8 cellular contexts compared by ENCODE assay signal in the genomic region with DNA sequence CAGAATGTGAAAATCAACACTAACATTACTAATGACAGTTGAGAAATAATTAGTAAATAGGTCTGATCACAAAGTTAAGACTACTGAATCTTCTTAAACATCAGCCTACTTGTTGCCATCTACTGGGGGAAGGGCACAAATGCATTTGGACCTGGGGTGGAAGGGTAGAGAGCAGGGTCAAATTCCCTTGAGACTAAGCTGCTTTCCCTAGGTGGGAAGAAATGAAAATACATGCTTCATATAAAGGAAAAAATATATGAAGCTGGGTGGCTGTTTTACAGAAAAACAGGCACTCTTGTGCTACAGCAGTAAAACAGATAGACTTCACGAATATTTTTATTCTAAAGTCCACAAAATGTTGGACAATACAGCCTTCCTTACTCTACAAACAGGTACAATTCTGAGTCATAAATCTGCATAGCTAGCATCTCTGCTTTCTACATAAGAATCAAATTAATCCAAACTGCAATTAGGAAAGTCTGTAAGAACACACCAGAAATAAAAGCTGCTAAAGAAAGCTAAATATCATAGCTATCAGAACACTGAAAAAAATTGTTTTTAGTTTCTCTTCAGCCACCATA. TPM values are rescaled to one million over a fixed set of nuclear protein-coding genes. Genes with fewer than 3 reads are reported as not detected.
DNase-seq lines count a peak whose midpoint lies in the region; ATAC-seq, FAIRE-seq and TF ChIP-seq lines count a peak whose summit lies in the region.

No MANE protein-coding gene starts in this region.

- DNase-seq in CD14-positive monocyte (ENCODE audit: low spot score) (no peak), T-cell (peak in 10 of 34 experiments; percentile 6 to 21 (median 16)), hepatocyte (ENCODE audit: low spot score) (peak; percentile 11), stomach (no peak), sciatic nerve (ENCODE audit: low spot score) (no peak), RCC 7860 (ENCODE audit: low spot score) (no peak)

- no peak for TF ChIP-seq POLR2A in stomach (IDR thresholded peaks at IDR 0.05)

- H3K9me3 ChIP-seq in hepatocyte (ENCODE audit: low read depth) (no peaks in the 10 kb centered on the region), stomach (no peaks in the 10 kb centered on the region)

- intact Hi-C loops in CD14-positive monocyte (cut with micrococcal nuclease) (no loop called here), stomach (cut with DNase I; ENCODE audit: low total_unique reads) (no loop called here), sciatic nerve (cut with DNase I) (no loop called here)

- H2AFZ ChIP-seq in hepatocyte = no peak overlapping the region

- H3K27ac ChIP-seq in hepatocyte (peak overlapping the region; percentile 36), stomach (no peak overlapping the region)

- H3K9me3 Mint-ChIP-seq in CD14-positive monocyte = no peaks in the 10 kb centered on the region
- H3K9me3 Mint-ChIP-seq in T-cell = no peaks in the 10 kb centered on the region

- POLR2A ChIA-PET in T-cell (lab: Charles Lee) = interaction anchor here in 1 of 2 donors (0.8 kb wide), 1 partner anchor 11 kb away, joined by 4 read pairs; a partner anchor contains a TSS

- H3K4me3 ChIP-seq in hepatocyte (no peak overlapping the region), stomach (no peak overlapping the region)

- no peaks in the 10 kb centered on the region for H3K27me3 ChIP-seq in hepatocyte
- H3K27me3 ChIP-seq in stomach = no peaks in the 10 kb centered on the region

- TF ChIP-seq EP300 in stomach (IDR thresholded peaks at IDR 0.05) = no peak

- FAIRE-seq in RCC 7860 (lab: Jason Lieb, UNC) = no peak

- H3K4me3 Mint-ChIP-seq in CD14-positive monocyte (no peak overlapping the region), T-cell (peak overlapping the region in 1 of 3 donors; percentile 6)

- peaks cover 0 to 2% (median 0%) of the 10 kb centered on the region in 3 donors for H3K27me3 Mint-ChIP-seq in CD14-positive monocyte (ENCODE audit: low read depth in 3 of 3)
- H3K27me3 Mint-ChIP-seq in T-cell = no peaks in the 10 kb centered on the region

- CTCF ChIA-PET in T-cell (lab: Charles Lee) = interaction anchor here (0.5 to 3.5 kb wide), 16 partner anchors 8 to 132 kb away, joined by 3 to 67 read pairs (median 4); a partner anchor contains a TSS

- H3K4me1 Mint-ChIP-seq in CD14-positive monocyte (peaks cover 44% of the 10 kb centered on the region), T-cell (peaks cover 61 to 73% (median 64%) of the 10 kb centered on the region in 3 donors)

- peaks cover 10 to 26% of the 10 kb centered on the region in 2 donors for H3K36me3 Mint-ChIP-seq in CD14-positive monocyte
- H3K36me3 Mint-ChIP-seq in T-cell = peaks cover 14% of the 10 kb centered on the region

- peaks cover 100% of the 10 kb centered on the region for H3K79me2 ChIP-seq in hepatocyte

- H3K4me1 ChIP-seq in hepatocyte (ENCODE audit: insufficient read depth) = no peaks in the 10 kb centered on the region
- H3K4me1 ChIP-seq in stomach = peaks cover 8 to 78% (median 49%) of the 10 kb centered on the region in 4 donors

- H3K4me2 ChIP-seq in hepatocyte = no peak overlapping the region

- H3K36me3 ChIP-seq in hepatocyte (replicated peaks; ENCODE audit: insufficient read depth, low read depth) = no peaks in the 10 kb centered on the region
- H3K36me3 ChIP-seq in stomach = peaks cover 7 to 30% (median 25%) of the 10 kb centered on the region in 4 donors

- H3K9me2 ChIP-seq in hepatocyte (replicated peaks; ENCODE audit: insufficient read depth) = no peaks in the 10 kb centered on the region

- 52% methylated on average over 1 of the region's 1 CpG for WGBS in hepatocyte (ENCODE audit: low lambda C conversion rate, missing lambda C conversion rate)
- 43 to 63% (median 53%) methylated on average over 1 of the region's 1 CpG for WGBS in stomach, 5 donors

- peaks cover 93% of the 10 kb centered on the region for H4K20me1 ChIP-seq in hepatocyte (ENCODE audit: insufficient read depth, poor library complexity, severe bottlenecking)

- TF ChIP-seq CTCF in CD14-positive monocyte (IDR thresholded peaks at IDR 0.05) (peak; percentile 41), hepatocyte (IDR thresholded peaks at IDR 0.05; ENCODE audit: poor library complexity) (peak; percentile 36), stomach (IDR thresholded peaks at IDR 0.05) (peak in 2 of 7 experiments; percentile 9 to 20)

- ATAC-seq in GM18519 (IDR thresholded peaks at IDR 0.05; ENCODE audit: low FRiP score, unreplicated experiment) (peak; percentile 40), HG03135 (IDR thresholded peaks at IDR 0.05; ENCODE audit: unreplicated experiment) (peak; percentile 57), T-cell (replicated peaks in 1 of 4) (peak; percentile 63 to 79 (median 74)), sciatic nerve (no peak)

- peak overlapping the region in 1 of 7 donors; percentile 34 for H3K27ac Mint-ChIP-seq in CD14-positive monocyte
- peak overlapping the region; percentile 20 to 66 for H3K27ac Mint-ChIP-seq in T-cell

RNA-seq across cellular contexts. Expression of a gene that starts 10.9 kb away (rescaled TPM):
- 10 to 100 TPM; 22.2 to 44.0 TPM for polyA plus RNA-seq in CD14-positive monocyte
- 100 to 1,000 TPM; 185 to 219 (median 192) TPM for total RNA-seq in T-cell
- 130 and 136 TPM in 2 replicates for total RNA-seq in hepatocyte
- 33.8 and 40.7 TPM in 2 replicates for polyA plus RNA-seq in hepatocyte
- 100 to 1,000 TPM in 4 of 5 donors, 10 to 100 TPM in 1; 91.2 to 342 (median 146) TPM for total RNA-seq in stomach
- 10 to 100 TPM; 13.4 to 20.3 (median 18.4) TPM for polyA plus RNA-seq in stomach
- total RNA-seq in sciatic nerve = 235 TPM

RNA-seq across cellular contexts. Expression of a gene that starts 11.4 kb away (rescaled TPM):
- polyA plus RNA-seq in CD14-positive monocyte = under 1 TPM; 0.52 to 0.90 TPM
- 1 to 10 TPM in 3 of 5 donors, under 1 TPM in 2; 0.62 to 1.6 (median 1.1) TPM for total RNA-seq in T-cell
- total RNA-seq in hepatocyte = 2.8 and 6.1 TPM in 2 replicates
- 2.6 and 3.8 TPM in 2 replicates for polyA plus RNA-seq in hepatocyte
- total RNA-seq in stomach = 10 to 100 TPM in 1 of 5 donors, 1 to 10 TPM in 2, under 1 TPM in 1, not detected in 1; 0.58 to 12.1 (median 4.7) TPM
- 1 to 10 TPM; 1.0 to 3.2 (median 1.2) TPM for polyA plus RNA-seq in stomach
- 3.2 TPM for total RNA-seq in sciatic nerve
